Comparison of ENCODE assay signal across 19 cellular contexts in genomic region chr2:38254796-38255195, GRCh38.
A peak's percentile ranks its signal among the peaks of the same experiment; 100 is the strongest.
DNase-seq lines count a peak whose midpoint lies in the region; ATAC-seq and TF ChIP-seq lines count a peak whose summit lies in the region.
"Had no signal": no experiment of that assay in that cellular context is flagged by ENCODE, and none has a peak within 500 bp of the region (broad histone marks: within the 10 kb centered on the region; RNA-seq: fewer than 3 reads in every experiment).

No MANE protein-coding gene starts in this region.

- H3K4me3 ChIP-seq in right cardiac atrium (ENCODE audit: low read length) (no peak overlapping the region), Peyer's patch (no peak overlapping the region)
- H3K4me3 ChIP-seq: BLaER1, GM12878, GM23248 had no signal

- no peak for ATAC-seq in right cardiac atrium
- ATAC-seq: GM12878 had no signal

- TF ChIP-seq CTCF in Peyer's patch (IDR thresholded peaks at IDR 0.05): no peak

- no peak overlapping the region for H3K27ac ChIP-seq in right cardiac atrium (ENCODE audit: low read length)
- H3K27ac ChIP-seq in Peyer's patch: no peak overlapping the region
- H3K27ac ChIP-seq: BLaER1, GM23248, HL-60 had no signal

- H3K9me3 ChIP-seq in right cardiac atrium (ENCODE audit: control insufficient read depth, low read length) (no peaks in the 10 kb centered on the region), Peyer's patch (no peaks in the 10 kb centered on the region)

- H3K27me3 ChIP-seq in right cardiac atrium (ENCODE audit: control insufficient read depth, insufficient read depth) (no peaks in the 10 kb centered on the region), Peyer's patch (no peaks in the 10 kb centered on the region)
- H3K27me3 ChIP-seq: BLaER1 had no signal

- intact Hi-C loops in right cardiac atrium (cut with DNase I): no loop called here

- peak; percentile 57 for DNase-seq in HK-2 (ENCODE audit: unreplicated experiment)
- peak; percentile 31 for DNase-seq in glomerular visceral epithelial cell (ENCODE audit: extremely low spot score)
- DNase-seq in left kidney (ENCODE audit: low read depth, low spot score): peak; percentile 84
- DNase-seq in renal cortical epithelial cell (ENCODE audit: low read depth): peak; percentile 82
- no peak for DNase-seq in NCI-H1436 (lab: John Stamatoyannopoulos, UW)
- DNase-seq in activated CD4-positive, alpha-beta T cell treated with anti-CD3 and anti-CD28 coated beads, Interleukin-2, amount 50 U/mL, for 4 hours: no peak
- DNase-seq in right cardiac atrium: no peak
- DNase-seq in Peyer's patch: no peak
- DNase-seq: 8988T; CD4-positive, alpha-beta memory T cell; DMS 273 treated with DMSO at 0.1 percent for 48 hours; DMS53; DND-41; EL; GM23248; HCEC 1CT had no signal

- TF ChIP-seq POLR2A in Peyer's patch (IDR thresholded peaks at IDR 0.05): no peak

- H3K36me3 ChIP-seq in Peyer's patch: no peaks in the 10 kb centered on the region
- H3K36me3 ChIP-seq: BLaER1 had no signal

- 95% methylated on average over 5 of the region's 5 CpGs for WGBS in right cardiac atrium

- H3K4me1 ChIP-seq in right cardiac atrium (ENCODE audit: control insufficient read depth, insufficient read depth, low read length) (no peaks in the 10 kb centered on the region), Peyer's patch (no peaks in the 10 kb centered on the region)
- H3K4me1 ChIP-seq: BLaER1 had no signal

Comparison
In these comparisons a context has a peak if more than half of its experiments do, and no peak if none do; other contexts are left out.
1. DNase-seq: peak in HK-2 (single experiment), glomerular visceral epithelial cell (single experiment), left kidney (single experiment) and renal cortical epithelial cell (single experiment); none in NCI-H1436 (single experiment), activated CD4-positive, alpha-beta T cell treated with anti-CD3 and anti-CD28 coated beads, Interleukin-2, amount 50 U/mL, for 4 hours (0 of 2), right cardiac atrium (0 of 3) and Peyer's patch (0 of 3).